ENCODE assay signal across 8 cellular contexts in the genomic region with DNA sequence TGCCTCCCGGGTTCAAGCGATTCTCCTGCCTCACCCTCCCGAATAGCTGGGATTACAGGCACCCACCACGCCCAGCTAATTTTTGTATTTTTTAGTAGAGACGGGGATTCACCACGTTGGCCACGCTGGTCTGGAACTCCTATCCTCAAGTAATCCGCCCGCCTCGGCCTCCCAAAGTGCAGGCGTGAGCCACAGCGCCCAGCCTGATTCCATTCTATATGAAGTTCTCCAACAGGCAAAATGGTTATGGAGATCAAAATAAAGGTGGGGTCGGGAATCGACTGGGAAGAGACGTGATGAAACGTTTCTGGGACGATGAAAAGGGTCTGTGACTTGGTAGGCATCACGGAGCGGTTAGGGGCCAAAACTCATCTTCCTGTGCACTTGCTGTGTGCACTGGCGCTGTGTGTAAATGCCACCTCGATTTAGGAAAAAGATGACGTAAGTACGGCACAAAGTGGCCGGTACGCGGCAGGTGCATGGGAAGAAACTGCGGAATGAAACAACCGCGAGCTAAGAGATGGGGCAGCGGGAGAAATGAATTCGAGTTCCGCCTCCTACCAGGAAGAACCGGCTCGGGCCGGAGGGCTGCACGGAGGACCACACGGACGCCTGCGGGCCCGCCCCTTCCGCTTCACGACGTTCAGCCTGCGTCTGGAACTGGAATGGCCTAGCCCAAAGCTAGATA. TPM values are rescaled to one million over a fixed set of nuclear protein-coding genes. Genes with fewer than 3 reads are reported as not detected.
DNase-seq lines count a peak whose midpoint lies in the region; ATAC-seq, FAIRE-seq and TF ChIP-seq lines count a peak whose summit lies in the region.

No MANE protein-coding gene starts in this region.

- H3K79me2 ChIP-seq in fibroblast of lung (ENCODE audit: control insufficient read depth, insufficient read depth, low read length), result peaks cover 28% of the 10 kb centered on the region

- H3K4me2 ChIP-seq in fibroblast of lung (ENCODE audit: extremely low read depth, insufficient read depth, low read length), result peak overlapping the region; percentile 96

- peak overlapping the region; percentile 94 for H3K9ac ChIP-seq in fibroblast of lung (ENCODE audit: insufficient read depth, low read length)

- no peak for TF ChIP-seq CTCF in D721Med (IDR thresholded peaks at IDR 0.05; ENCODE audit: insufficient read depth, missing control alignments)
- TF ChIP-seq CTCF in fibroblast of lung (conservative IDR thresholded peaks at IDR 0.05 in 1 of 2, IDR thresholded peaks at IDR 0.05 in 1 of 2; ENCODE audit: low read depth in 1 of 2, low read length in 2 of 2), result no peak

- H3K27ac Mint-ChIP-seq in IgD-negative memory B cell, result peak overlapping the region; percentile 98 to 100 (median 99)
- peak overlapping the region; percentile 99 to 100 (median 100) for H3K27ac Mint-ChIP-seq in naive thymus-derived CD8-positive, alpha-beta T cell
- H3K27ac Mint-ChIP-seq in stimulated activated naive B cell treated with anti-CD40 and anti-IgM and Interleukin-4, amounts not matched to agents 10 μg/mL and 1 μg/mL and 100 μg/mL, for 72 hours, result peak overlapping the region; percentile 99

- no peaks in the 10 kb centered on the region for H3K9me3 Mint-ChIP-seq in IgD-negative memory B cell
- no peaks in the 10 kb centered on the region for H3K9me3 Mint-ChIP-seq in naive thymus-derived CD8-positive, alpha-beta T cell
- no peaks in the 10 kb centered on the region for H3K9me3 Mint-ChIP-seq in stimulated activated naive B cell treated with anti-CD40 and anti-IgM and Interleukin-4, amounts not matched to agents 10 μg/mL and 1 μg/mL and 100 μg/mL, for 72 hours

- FAIRE-seq in D721Med (lab: Jason Lieb, UNC), result no peak

- no peaks in the 10 kb centered on the region for H3K36me3 ChIP-seq in fibroblast of lung (ENCODE audit: control insufficient read depth, insufficient read depth, low read length)

- H4K20me1 ChIP-seq in fibroblast of lung (ENCODE audit: control insufficient read depth, extremely low read depth, insufficient read depth, low read length), result no peaks in the 10 kb centered on the region

- POLR2A ChIA-PET in naive thymus-derived CD8-positive, alpha-beta T cell (lab: Charles Lee), result interaction anchor here (0.6 to 6.9 kb wide), 50 partner anchors 9 to 640 kb away, joined by 3 to 105 read pairs (median 8); partner anchors contain the start of genes ACAP1, ATP1B2, CD68 and CNTROB

- no peaks in the 10 kb centered on the region for H3K9me3 ChIP-seq in fibroblast of lung (ENCODE audit: control insufficient read depth, insufficient read depth, low read depth, low read length)

- H2AFZ ChIP-seq in fibroblast of lung (ENCODE audit: low read length), result peak overlapping the region; percentile 66

- peak overlapping the region; percentile 99 for H3K27ac ChIP-seq in fibroblast of lung (ENCODE audit: insufficient read depth, low read length)

- peaks cover 9% of the 10 kb centered on the region for H3K4me1 ChIP-seq in fibroblast of lung (ENCODE audit: control insufficient read depth, extremely low read depth, insufficient read depth, low read length)

- no peaks in the 10 kb centered on the region for H3K27me3 ChIP-seq in fibroblast of lung (ENCODE audit: control insufficient read depth, insufficient read depth, low read length)

- DNase-seq in D721Med (ENCODE audit: insufficient read length, low spot score) (peak; percentile 68), RPMI7951 (ENCODE audit: low read depth) (peak; percentile 89), fibroblast of lung (ENCODE audit: low read depth in 2 of 2) (peak; percentile 94 to 95)
- DNase-seq in activated T-helper 1 cell treated with anti-CD3 and anti-CD28 coated beads, Interleukin-2, amount 50 U/mL, for 16 hours (ENCODE audit: low read depth in 1 of 2, low spot score in 1 of 2), result peak; percentile 81 to 84
- peak in 9 of 10 donors; percentile 85 to 95 (median 90) for DNase-seq in naive thymus-derived CD8-positive, alpha-beta T cell
- DNase-seq in stimulated activated naive B cell treated with anti-CD40 and anti-IgM and Interleukin-4, amounts not matched to agents 10 μg/mL and 1 μg/mL and 100 μg/mL, for 72 hours, result peak; percentile 87

- peak overlapping the region; percentile 88 to 98 (median 96) for H3K4me3 ChIP-seq in fibroblast of lung (replicated peaks in 1 of 4; ENCODE audit: control extremely low read depth in 1 of 4, insufficient read depth in 1 of 4, low read depth in 3 of 4, low read length in 4 of 4)

- peak overlapping the region; percentile 93 to 99 (median 98) for H3K4me3 Mint-ChIP-seq in IgD-negative memory B cell
- peak overlapping the region; percentile 87 to 99 (median 98) for H3K4me3 Mint-ChIP-seq in naive thymus-derived CD8-positive, alpha-beta T cell
- H3K4me3 Mint-ChIP-seq in stimulated activated naive B cell treated with anti-CD40 and anti-IgM and Interleukin-4, amounts not matched to agents 10 μg/mL and 1 μg/mL and 100 μg/mL, for 72 hours, result peak overlapping the region; percentile 88 to 91

- no peaks in the 10 kb centered on the region for H3K36me3 Mint-ChIP-seq in IgD-negative memory B cell
- H3K36me3 Mint-ChIP-seq in naive thymus-derived CD8-positive, alpha-beta T cell, result peaks cover 0 to 27% (median 7%) of the 10 kb centered on the region in 3 donors
- H3K36me3 Mint-ChIP-seq in stimulated activated naive B cell treated with anti-CD40 and anti-IgM and Interleukin-4, amounts not matched to agents 10 μg/mL and 1 μg/mL and 100 μg/mL, for 72 hours, result peaks cover 14 to 32% of the 10 kb centered on the region in 2 donors

- H3K4me1 Mint-ChIP-seq in IgD-negative memory B cell, result peaks cover 16 to 30% (median 29%) of the 10 kb centered on the region in 3 donors
- peaks cover 23 to 55% (median 53%) of the 10 kb centered on the region in 4 donors for H3K4me1 Mint-ChIP-seq in naive thymus-derived CD8-positive, alpha-beta T cell
- H3K4me1 Mint-ChIP-seq in stimulated activated naive B cell treated with anti-CD40 and anti-IgM and Interleukin-4, amounts not matched to agents 10 μg/mL and 1 μg/mL and 100 μg/mL, for 72 hours, result peaks cover 23 to 46% of the 10 kb centered on the region in 2 donors

- peak; percentile 55 for ATAC-seq in GM21528 (IDR thresholded peaks at IDR 0.05; ENCODE audit: low FRiP score, unreplicated experiment)
- ATAC-seq in naive thymus-derived CD8-positive, alpha-beta T cell, result peak; percentile 62 to 64
- ATAC-seq in stimulated activated naive B cell treated with anti-CD40 and anti-IgM and Interleukin-4, amounts not matched to agents 10 μg/mL and 1 μg/mL and 100 μg/mL, for 72 hours (replicated peaks), result peak; percentile 70 to 74

- H3K27me3 Mint-ChIP-seq in IgD-negative memory B cell, result no peaks in the 10 kb centered on the region
- H3K27me3 Mint-ChIP-seq in naive thymus-derived CD8-positive, alpha-beta T cell, result peaks cover 0 to 3% (median 0%) of the 10 kb centered on the region in 5 donors
- no peaks in the 10 kb centered on the region for H3K27me3 Mint-ChIP-seq in stimulated activated naive B cell treated with anti-CD40 and anti-IgM and Interleukin-4, amounts not matched to agents 10 μg/mL and 1 μg/mL and 100 μg/mL, for 72 hours

RNA-seq across cellular contexts. Expression of gene TP53, which starts 1.6 kb away (rescaled TPM):
- polyA plus RNA-seq in IgD-negative memory B cell (55.0 TPM), fibroblast of lung (35.5 and 43.2 TPM in 2 replicates)
- 2.5 and 4.1 TPM in 2 replicates for total RNA-seq in RPMI7951 (2014; rRNA removed; shearing (Covaris generic))
- total RNA-seq in fibroblast of lung, result 23.0 and 24.7 TPM in 2 replicates
- 40.7 and 43.3 TPM in 2 replicates for polyA plus RNA-seq in fibroblast of lung (2012)
- 123 and 139 TPM in 2 replicates for polyA minus RNA-seq in fibroblast of lung (ENCODE audit: low replicate concordance)
- 100 to 1,000 TPM; 113 to 116 TPM for total RNA-seq in naive thymus-derived CD8-positive, alpha-beta T cell
- 10 to 100 TPM; 21.7 to 33.0 (median 28.0) TPM for polyA plus RNA-seq in naive thymus-derived CD8-positive, alpha-beta T cell

RNA-seq across cellular contexts. Expression of gene WRAP53, which starts 2.6 kb away (rescaled TPM):
- polyA plus RNA-seq in IgD-negative memory B cell (15.3 TPM), fibroblast of lung (3.0 and 7.2 TPM in 2 replicates)
- total RNA-seq in RPMI7951 (2014; rRNA removed; shearing (Covaris generic)), result 22.5 and 25.7 TPM in 2 replicates
- total RNA-seq in fibroblast of lung, result 2.3 and 3.1 TPM in 2 replicates
- 4.9 and 10.4 TPM in 2 replicates for polyA plus RNA-seq in fibroblast of lung (2012)
- 6.2 and 14.8 TPM in 2 replicates for polyA minus RNA-seq in fibroblast of lung (ENCODE audit: low replicate concordance)
- 10 to 100 TPM in 1 of 2 experiments, 1 to 10 TPM in 1; 9.8 to 11.6 TPM for total RNA-seq in naive thymus-derived CD8-positive, alpha-beta T cell
- polyA plus RNA-seq in naive thymus-derived CD8-positive, alpha-beta T cell, result 10 to 100 TPM; 10.5 to 14.1 (median 13.9) TPM

RNA-seq across cellular contexts. Expression of gene EFNB3, which starts 19.3 kb away (rescaled TPM):
- polyA plus RNA-seq in IgD-negative memory B cell, result not detected
- total RNA-seq in RPMI7951 (2014; rRNA removed; shearing (Covaris generic)), result 0.84 and 1.3 TPM in 2 replicates
- total RNA-seq in fibroblast of lung, result 0.26 and 0.33 TPM in 2 replicates
- polyA plus RNA-seq in fibroblast of lung, result 0.51 and 3.7 TPM in 2 replicates
- 0.53 and 3.2 TPM in 2 replicates for polyA plus RNA-seq in fibroblast of lung (2012)
- polyA minus RNA-seq in fibroblast of lung (ENCODE audit: low replicate concordance), result 0.93 and 7.4 TPM in 2 replicates
- not detected for total RNA-seq in naive thymus-derived CD8-positive, alpha-beta T cell
- not detected for polyA plus RNA-seq in naive thymus-derived CD8-positive, alpha-beta T cell

RNA-seq across cellular contexts. Expression of gene DNAH2, which starts 31.9 kb away (rescaled TPM):
- polyA plus RNA-seq in IgD-negative memory B cell, result not detected
- total RNA-seq in RPMI7951 (2014; rRNA removed; shearing (Covaris generic)), result 1.8 and 3.2 TPM in 2 replicates
- 0.17 and 0.26 TPM in 2 replicates for total RNA-seq in fibroblast of lung
- 0.06 and 0.08 TPM in 2 replicates for polyA plus RNA-seq in fibroblast of lung
- polyA plus RNA-seq in fibroblast of lung (2012), result 0.02 and 0.05 TPM in 2 replicates
- 0.07 and 0.43 TPM in 2 replicates for polyA minus RNA-seq in fibroblast of lung (ENCODE audit: low replicate concordance)
- not detected for total RNA-seq in naive thymus-derived CD8-positive, alpha-beta T cell
- not detected for polyA plus RNA-seq in naive thymus-derived CD8-positive, alpha-beta T cell

RNA-seq across cellular contexts. Expression of gene ATP1B2, which starts 35.0 kb away (rescaled TPM):
- polyA plus RNA-seq in IgD-negative memory B cell (not detected), fibroblast of lung (0.02 and 0.05 TPM in 2 replicates)
- total RNA-seq in RPMI7951 (2014; rRNA removed; shearing (Covaris generic)), result not detected in 2 replicates
- 0.33 TPM in 1 of 2 replicates, not detected in the other for total RNA-seq in fibroblast of lung
- not detected in 2 replicates for polyA plus RNA-seq in fibroblast of lung (2012)
- polyA minus RNA-seq in fibroblast of lung (ENCODE audit: low replicate concordance), result not detected in 2 replicates
- total RNA-seq in naive thymus-derived CD8-positive, alpha-beta T cell, result under 1 TPM; 0.36 to 0.96 TPM
- polyA plus RNA-seq in naive thymus-derived CD8-positive, alpha-beta T cell, result under 1 TPM in 2 of 3 donors, not detected in 1; 0.17 to 0.57 TPM

Comparison
In these comparisons a context has a peak if more than half of its experiments do, and no peak if none do; other contexts are left out.
1. Peak in every context shown above with its lines: DNase-seq, ATAC-seq, H3K4me3 ChIP-seq and H3K27ac ChIP-seq.